8 cellular contexts compared by ENCODE assay signal in genomic region chr1:84480658-84481057, GRCh38. TPM values are rescaled to one million over a fixed set of nuclear protein-coding genes. Genes with fewer than 3 reads are reported as not detected.
DNase-seq lines count a peak whose midpoint lies in the region; ATAC-seq and TF ChIP-seq lines count a peak whose summit lies in the region.

No MANE protein-coding gene starts in this region.

- H3K4me1 ChIP-seq in Caco-2 (no peaks in the 10 kb centered on the region), adipocyte (ENCODE audit: control insufficient read depth, insufficient read depth, low read length) (peaks cover 15% of the 10 kb centered on the region), mucosa of descending colon (ENCODE audit: low read depth) (peaks cover 14% of the 10 kb centered on the region)

- H3K4me3 ChIP-seq in Caco-2 (ENCODE audit: low read depth, low read length) (peak overlapping the region; percentile 55; the same call in 1 of the 2 replicates), adipocyte (ENCODE audit: low read length) (peak overlapping the region; percentile 96), mucosa of descending colon (no peak overlapping the region)

- H3K27ac Mint-ChIP-seq in Caco-2 (ENCODE audit: unreplicated experiment) = no peak overlapping the region
- peak overlapping the region in 1 of 2 donors; percentile 98 for H3K27ac Mint-ChIP-seq in natural killer cell treated with Interleukin-12 subunit alpha and Interleukin-12 subunit beta and Interleukin-15 and Interleukin-18, amount 100 ng/mL, for 72 hours

- peaks cover 35% of the 10 kb centered on the region for H3K36me3 Mint-ChIP-seq in Caco-2 (ENCODE audit: insufficient read depth, unreplicated experiment)
- H3K36me3 Mint-ChIP-seq in natural killer cell treated with Interleukin-12 subunit alpha and Interleukin-12 subunit beta and Interleukin-15 and Interleukin-18, amount 100 ng/mL, for 72 hours = peaks cover 36% of the 10 kb centered on the region

- TF ChIP-seq CTCF in Caco-2 (IDR thresholded peaks at IDR 0.05; ENCODE audit: insufficient read depth in 1 of 2, low read depth in 1 of 2, low read length in 1 of 2, severe bottlenecking in 1 of 2, unreplicated experiment in 1 of 2) (no peak), mucosa of descending colon (IDR thresholded peaks at IDR 0.05) (no peak)

- H3K36me3 ChIP-seq in Caco-2 (ENCODE audit: control insufficient read depth, insufficient read depth, low read length) (no peaks in the 10 kb centered on the region), adipocyte (ENCODE audit: control insufficient read depth, insufficient read depth, low read length, severe bottlenecking) (peaks cover 22% of the 10 kb centered on the region), mucosa of descending colon (ENCODE audit: low read depth) (no peaks in the 10 kb centered on the region)

- CTCF ChIA-PET in Caco-2 (lab: Charles Lee) = no interaction called here

- POLR2A ChIA-PET in Caco-2 (lab: Charles Lee) = no interaction called here

- BruUV-seq in Caco-2 (replicated peaks; lab: Mats Ljungman, UMichigan) = no TSS peak

- no peak overlapping the region for H3K4me3 Mint-ChIP-seq in Caco-2 (ENCODE audit: unreplicated experiment)
- H3K4me3 Mint-ChIP-seq in natural killer cell treated with Interleukin-12 subunit alpha and Interleukin-12 subunit beta and Interleukin-15 and Interleukin-18, amount 100 ng/mL, for 72 hours = peak overlapping the region; percentile 62

- intact Hi-C loops in Caco-2 (cut with micrococcal nuclease; ENCODE audit: unreplicated experiment) (no loop called here), mucosa of descending colon (cut with DNase I, micrococcal nuclease) (no loop called here)

- peak overlapping the region; percentile 90 for H3K9ac ChIP-seq in adipocyte (ENCODE audit: low read length)

- DNase-seq in Caco-2 (no peak), adipocyte (ENCODE audit: low read depth) (no peak), activated gamma-delta T cell treated with Interleukin-2 at 50 U/mL for 16 hours (no peak), mucosa of descending colon (no peak)
- DNase-seq in natural killer cell treated with Interleukin-12 subunit alpha and Interleukin-12 subunit beta and Interleukin-15 and Interleukin-18, amount 100 ng/mL, for 72 hours (ENCODE audit: low spot score) = no peak

- H3K4me1 Mint-ChIP-seq in Caco-2 (ENCODE audit: low read depth, unreplicated experiment) = no peaks in the 10 kb centered on the region
- peaks cover 22 to 36% of the 10 kb centered on the region in 2 donors for H3K4me1 Mint-ChIP-seq in natural killer cell treated with Interleukin-12 subunit alpha and Interleukin-12 subunit beta and Interleukin-15 and Interleukin-18, amount 100 ng/mL, for 72 hours (ENCODE audit: low read depth in 2 of 2)

- H3K9me3 ChIP-seq in Caco-2 = peaks cover 6% of the 10 kb centered on the region
- H3K9me3 ChIP-seq in adipocyte (ENCODE audit: control insufficient read depth, low read length) = no peaks in the 10 kb centered on the region
- H3K9me3 ChIP-seq in mucosa of descending colon = no peaks in the 10 kb centered on the region

- H3K27me3 Mint-ChIP-seq in Caco-2 (ENCODE audit: insufficient read depth, unreplicated experiment) = peaks cover 8% of the 10 kb centered on the region
- H3K27me3 Mint-ChIP-seq in natural killer cell treated with Interleukin-12 subunit alpha and Interleukin-12 subunit beta and Interleukin-15 and Interleukin-18, amount 100 ng/mL, for 72 hours = peaks cover 12 to 14% of the 10 kb centered on the region in 2 donors

- peak; percentile 50 for ATAC-seq in HG02938 (IDR thresholded peaks at IDR 0.05; ENCODE audit: unreplicated experiment)
- ATAC-seq in natural killer cell treated with Interleukin-12 subunit alpha and Interleukin-12 subunit beta and Interleukin-15 and Interleukin-18, amount 100 ng/mL, for 72 hours = no peak
- no peak for ATAC-seq in GM18520 (IDR thresholded peaks at IDR 0.05; ENCODE audit: unreplicated experiment)
- ATAC-seq in mucosa of descending colon = no peak
- ATAC-seq in GM21717 (IDR thresholded peaks at IDR 0.05; ENCODE audit: unreplicated experiment) = no peak

- H3K27me3 ChIP-seq in Caco-2 (replicated peaks; ENCODE audit: control insufficient read depth, insufficient read depth, low read length) = no peaks in the 10 kb centered on the region
- no peaks in the 10 kb centered on the region for H3K27me3 ChIP-seq in adipocyte (replicated peaks; ENCODE audit: control insufficient read depth, insufficient read depth, low read length)

- H3K9me3 Mint-ChIP-seq in Caco-2 (ENCODE audit: unreplicated experiment) = peaks cover 12% of the 10 kb centered on the region
- peaks cover 9% of the 10 kb centered on the region for H3K9me3 Mint-ChIP-seq in natural killer cell treated with Interleukin-12 subunit alpha and Interleukin-12 subunit beta and Interleukin-15 and Interleukin-18, amount 100 ng/mL, for 72 hours

RNA-seq across cellular contexts. Expression of gene RPF1, which starts 1.6 kb away (rescaled TPM):
- 15.7 and 18.2 TPM in 2 replicates for total RNA-seq in Caco-2 (2022)
- total RNA-seq in natural killer cell treated with Interleukin-12 subunit alpha and Interleukin-12 subunit beta and Interleukin-15 and Interleukin-18, amount 100 ng/mL, for 72 hours = 10 to 100 TPM; 27.6 to 44.5 TPM
- total RNA-seq in mucosa of descending colon = 10 to 100 TPM; 24.3 to 28.8 (median 25.8) TPM

RNA-seq across cellular contexts. Expression of gene SPATA1, which starts 25.5 kb away (rescaled TPM):
- total RNA-seq in Caco-2 (2022) = 0.57 TPM in 1 of 2 replicates, not detected in the other
- total RNA-seq in natural killer cell treated with Interleukin-12 subunit alpha and Interleukin-12 subunit beta and Interleukin-15 and Interleukin-18, amount 100 ng/mL, for 72 hours = 1 to 10 TPM in 1 of 2 donors, under 1 TPM in 1; 0.95 to 3.0 TPM
- total RNA-seq in mucosa of descending colon = 1 to 10 TPM; 2.0 to 3.8 (median 3.5) TPM

RNA-seq across cellular contexts. Expression of gene GNG5, which starts 25.7 kb away (rescaled TPM):
- total RNA-seq in Caco-2 (2022) (83.1 and 93.2 TPM in 2 replicates), mucosa of descending colon (100 to 1,000 TPM in 2 of 3 donors, 10 to 100 TPM in 1; 75.6 to 158 (median 144) TPM)
- total RNA-seq in natural killer cell treated with Interleukin-12 subunit alpha and Interleukin-12 subunit beta and Interleukin-15 and Interleukin-18, amount 100 ng/mL, for 72 hours = 100 to 1,000 TPM in 1 of 2 donors, 10 to 100 TPM in 1; 73.3 to 105 TPM
